Comparison of ENCODE assay signal across 1 cellular context in the genomic region with DNA sequence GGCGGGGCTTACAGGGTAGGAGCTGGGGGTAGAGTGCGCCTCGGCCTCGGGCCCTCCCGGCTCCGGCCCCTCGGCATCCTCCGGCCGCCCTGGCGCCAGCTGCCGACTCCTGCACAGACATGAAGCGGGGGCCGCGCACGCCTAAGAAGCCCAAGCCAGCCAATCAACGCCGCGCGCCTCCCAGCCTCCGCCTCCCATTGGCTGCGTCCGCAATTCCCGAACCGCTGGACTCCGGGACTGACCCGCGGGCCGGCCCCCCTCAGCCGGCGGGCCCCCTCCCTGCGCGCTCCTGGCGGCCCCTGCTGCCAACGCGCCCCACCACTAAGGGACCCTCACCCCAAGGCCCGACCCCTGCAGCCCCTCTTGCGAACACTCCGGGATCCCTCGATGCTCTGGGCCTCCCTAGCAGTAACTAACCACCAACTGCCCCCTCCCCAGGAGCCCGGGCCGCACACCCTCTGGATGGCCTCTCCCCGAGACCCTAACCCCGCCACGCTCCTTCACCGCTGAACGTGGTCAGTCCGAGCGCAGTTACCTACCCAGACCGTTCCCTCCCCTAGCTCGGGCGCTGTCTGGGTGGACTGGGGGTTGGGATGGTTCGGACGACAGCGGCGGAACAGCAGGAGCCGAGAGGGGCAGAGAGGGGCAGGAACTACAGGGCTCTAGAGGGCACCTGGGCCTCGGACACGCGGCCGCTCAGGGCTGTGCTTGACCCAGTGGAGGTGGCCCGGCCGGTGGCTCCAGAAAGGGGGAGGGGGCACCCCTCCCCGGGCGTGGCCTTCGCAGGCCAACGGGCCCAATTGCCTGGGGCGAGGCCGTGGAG.
TF ChIP-seq lines count a peak whose summit lies in the region.

No MANE protein-coding gene starts in this region.

TF ChIP-seq in K562, 482 proteins besides CTCF, POLR2A, EP300 and RAD21 (continued from another document):
- TF ChIP-seq, protein P1, sequence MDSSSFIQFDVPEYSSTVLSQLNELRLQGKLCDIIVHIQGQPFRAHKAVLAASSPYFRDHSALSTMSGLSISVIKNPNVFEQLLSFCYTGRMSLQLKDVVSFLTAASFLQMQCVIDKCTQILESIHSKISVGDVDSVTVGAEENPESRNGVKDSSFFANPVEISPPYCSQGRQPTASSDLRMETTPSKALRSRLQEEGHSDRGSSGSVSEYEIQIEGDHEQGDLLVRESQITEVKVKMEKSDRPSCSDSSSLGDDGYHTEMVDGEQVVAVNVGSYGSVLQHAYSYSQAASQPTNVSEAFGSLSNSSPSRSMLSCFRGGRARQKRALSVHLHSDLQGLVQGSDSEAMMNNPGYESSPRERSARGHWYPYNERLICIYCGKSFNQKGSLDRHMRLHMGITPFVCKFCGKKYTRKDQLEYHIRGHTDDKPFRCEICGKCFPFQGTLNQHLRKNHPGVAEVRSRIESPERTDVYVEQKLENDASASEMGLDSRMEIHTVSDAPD (CRISPR knock-in tag; IDR thresholded peaks at IDR 0.05), result no peak
- no peak for TF ChIP-seq ZBTB17 (CRISPR knock-in tag; IDR thresholded peaks at IDR 0.05)
- TF ChIP-seq, protein P2, sequence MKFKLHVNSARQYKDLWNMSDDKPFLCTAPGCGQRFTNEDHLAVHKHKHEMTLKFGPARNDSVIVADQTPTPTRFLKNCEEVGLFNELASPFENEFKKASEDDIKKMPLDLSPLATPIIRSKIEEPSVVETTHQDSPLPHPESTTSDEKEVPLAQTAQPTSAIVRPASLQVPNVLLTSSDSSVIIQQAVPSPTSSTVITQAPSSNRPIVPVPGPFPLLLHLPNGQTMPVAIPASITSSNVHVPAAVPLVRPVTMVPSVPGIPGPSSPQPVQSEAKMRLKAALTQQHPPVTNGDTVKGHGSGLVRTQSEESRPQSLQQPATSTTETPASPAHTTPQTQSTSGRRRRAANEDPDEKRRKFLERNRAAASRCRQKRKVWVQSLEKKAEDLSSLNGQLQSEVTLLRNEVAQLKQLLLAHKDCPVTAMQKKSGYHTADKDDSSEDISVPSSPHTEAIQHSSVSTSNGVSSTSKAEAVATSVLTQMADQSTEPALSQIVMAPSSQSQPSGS (CRISPR knock-in tag; IDR thresholded peaks at IDR 0.05), result no peak
- TF ChIP-seq SRSF7 (optimal IDR thresholded peaks at IDR 0.05; ENCODE audit: low read depth, low read length), result no peak
- TF ChIP-seq, protein P3, sequence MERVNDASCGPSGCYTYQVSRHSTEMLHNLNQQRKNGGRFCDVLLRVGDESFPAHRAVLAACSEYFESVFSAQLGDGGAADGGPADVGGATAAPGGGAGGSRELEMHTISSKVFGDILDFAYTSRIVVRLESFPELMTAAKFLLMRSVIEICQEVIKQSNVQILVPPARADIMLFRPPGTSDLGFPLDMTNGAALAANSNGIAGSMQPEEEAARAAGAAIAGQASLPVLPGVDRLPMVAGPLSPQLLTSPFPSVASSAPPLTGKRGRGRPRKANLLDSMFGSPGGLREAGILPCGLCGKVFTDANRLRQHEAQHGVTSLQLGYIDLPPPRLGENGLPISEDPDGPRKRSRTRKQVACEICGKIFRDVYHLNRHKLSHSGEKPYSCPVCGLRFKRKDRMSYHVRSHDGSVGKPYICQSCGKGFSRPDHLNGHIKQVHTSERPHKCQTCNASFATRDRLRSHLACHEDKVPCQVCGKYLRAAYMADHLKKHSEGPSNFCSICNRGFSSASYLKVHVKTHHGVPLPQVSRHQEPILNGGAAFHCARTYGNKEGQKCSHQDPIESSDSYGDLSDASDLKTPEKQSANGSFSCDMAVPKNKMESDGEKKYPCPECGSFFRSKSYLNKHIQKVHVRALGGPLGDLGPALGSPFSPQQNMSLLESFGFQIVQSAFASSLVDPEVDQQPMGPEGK (CRISPR knock-in tag; IDR thresholded peaks at IDR 0.05; ENCODE audit: borderline replicate concordance), result no peak
- TF ChIP-seq, protein P4, sequence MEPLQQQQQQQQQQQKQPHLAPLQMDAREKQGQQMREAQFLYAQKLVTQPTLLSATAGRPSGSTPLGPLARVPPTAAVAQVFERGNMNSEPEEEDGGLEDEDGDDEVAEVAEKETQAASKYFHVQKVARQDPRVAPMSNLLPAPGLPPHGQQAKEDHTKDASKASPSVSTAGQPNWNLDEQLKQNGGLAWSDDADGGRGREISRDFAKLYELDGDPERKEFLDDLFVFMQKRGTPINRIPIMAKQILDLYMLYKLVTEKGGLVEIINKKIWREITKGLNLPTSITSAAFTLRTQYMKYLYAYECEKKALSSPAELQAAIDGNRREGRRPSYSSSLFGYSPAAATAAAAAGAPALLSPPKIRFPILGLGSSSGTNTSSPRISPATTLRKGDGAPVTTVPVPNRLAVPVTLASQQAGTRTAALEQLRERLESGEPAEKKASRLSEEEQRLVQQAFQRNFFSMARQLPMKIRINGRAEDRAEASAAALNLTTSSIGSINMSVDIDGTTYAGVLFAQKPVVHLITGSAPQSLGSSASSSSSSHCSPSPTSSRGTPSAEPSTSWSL (CRISPR knock-in tag; IDR thresholded peaks at IDR 0.05; ENCODE audit: borderline replicate concordance), result no peak
- TF ChIP-seq CBFA2T3 (IDR thresholded peaks at IDR 0.05), result no peak
- TF ChIP-seq CAMTA2 (CRISPR knock-in tag; conservative IDR thresholded peaks at IDR 0.05), result no peak
- no peak for TF ChIP-seq TCF7 (IDR thresholded peaks at IDR 0.05; ENCODE audit: borderline replicate concordance)
- TF ChIP-seq, protein P5, sequence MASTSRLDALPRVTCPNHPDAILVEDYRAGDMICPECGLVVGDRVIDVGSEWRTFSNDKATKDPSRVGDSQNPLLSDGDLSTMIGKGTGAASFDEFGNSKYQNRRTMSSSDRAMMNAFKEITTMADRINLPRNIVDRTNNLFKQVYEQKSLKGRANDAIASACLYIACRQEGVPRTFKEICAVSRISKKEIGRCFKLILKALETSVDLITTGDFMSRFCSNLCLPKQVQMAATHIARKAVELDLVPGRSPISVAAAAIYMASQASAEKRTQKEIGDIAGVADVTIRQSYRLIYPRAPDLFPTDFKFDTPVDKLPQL (IDR thresholded peaks at IDR 0.05; ENCODE audit: extremely low read depth, insufficient read length), result peak; percentile 35
